In genomic region chr7:3722396-3722846, GRCh38 we compare ENCODE assay signal across 1 cellular context.
TF ChIP-seq lines count a peak whose summit lies in the region.

No MANE protein-coding gene starts in this region.

TF ChIP-seq in HEK293, 187 proteins besides CTCF, POLR2A, EP300 and RAD21 (continued from another document):
- TF ChIP-seq PRDM10 (tag by site-specific recombination; IDR thresholded peaks at IDR 0.05) (peak; percentile 87), GLIS2 (tag by site-specific recombination; IDR thresholded peaks at IDR 0.05) (peak; percentile 81), ZIC2 (tag by site-specific recombination; IDR thresholded peaks at IDR 0.05) (peak; percentile 99), GLIS1 (tag by site-specific recombination; IDR thresholded peaks at IDR 0.05) (peak; percentile 84), ZNF112 (tag by site-specific recombination; IDR thresholded peaks at IDR 0.05) (no peak), ZNF837 (tag by site-specific recombination; IDR thresholded peaks at IDR 0.05) (no peak), ZNF341 (tag by site-specific recombination; IDR thresholded peaks at IDR 0.05; ENCODE audit: low read depth) (no peak), ZBTB48 (tag by site-specific recombination; IDR thresholded peaks at IDR 0.05) (peak; percentile 52; the same call in 1 of the 2 replicates), ZNF16 (tag by site-specific recombination; IDR thresholded peaks at IDR 0.05; ENCODE audit: low read depth) (no peak), KLF9 (tag by site-specific recombination; IDR thresholded peaks at IDR 0.05; ENCODE audit: low read depth) (peak; percentile 56)
